Comparison of ENCODE assay signal across 9 cellular contexts in the genomic region with DNA sequence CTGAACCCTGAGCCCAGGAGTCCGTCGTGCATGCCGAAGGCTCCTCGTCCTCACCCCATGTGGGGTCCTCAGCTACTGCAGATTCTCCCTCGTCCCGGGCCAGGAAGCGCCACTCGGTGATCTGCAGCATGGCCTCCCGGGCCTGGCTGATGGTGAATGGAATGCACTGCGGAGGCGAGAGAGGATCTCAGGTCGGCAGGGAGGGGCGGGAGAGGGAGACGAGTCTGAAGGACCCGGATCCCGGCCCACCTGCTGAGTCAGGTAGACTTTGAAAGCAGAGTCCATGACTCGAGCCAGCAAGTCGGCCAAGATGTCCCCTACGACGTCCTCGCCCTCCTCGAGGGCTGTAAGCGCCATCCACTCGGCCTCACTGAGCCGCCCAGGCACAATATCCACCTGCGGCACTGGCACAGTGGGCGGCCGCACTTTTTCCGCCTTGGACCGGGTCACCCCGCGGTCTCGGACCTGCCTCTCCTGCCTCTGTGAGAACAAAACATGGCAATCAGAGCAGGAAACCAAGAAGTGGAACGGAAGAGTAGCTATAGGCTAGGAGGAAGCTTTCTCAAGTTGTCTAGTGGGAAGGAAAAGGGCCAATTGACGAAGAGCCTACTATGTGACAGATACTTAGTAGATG. TPM values are rescaled to one million over a fixed set of nuclear protein-coding genes. Genes with fewer than 3 reads are reported as not detected.
DNase-seq lines count a peak whose midpoint lies in the region; ATAC-seq, FAIRE-seq and TF ChIP-seq lines count a peak whose summit lies in the region.
"Had no signal": no experiment of that assay in that cellular context is flagged by ENCODE, and none has a peak within 500 bp of the region (broad histone marks: within the 10 kb centered on the region; RNA-seq: fewer than 3 reads in every experiment).

No MANE protein-coding gene starts in this region.

- no peaks in the 10 kb centered on the region for H3K36me3 Mint-ChIP-seq in T-cell

- POLR2A ChIA-PET in T-cell (lab: Charles Lee): no interaction called here

- H3K9me3 Mint-ChIP-seq in T-cell: no peaks in the 10 kb centered on the region

- CTCF ChIA-PET in T-cell (lab: Charles Lee): interaction anchor here (0.6 to 0.9 kb wide), 2 partner anchors 13 to 39 kb away, joined by 3 to 5 read pairs; a partner anchor contains a TSS

- H3K4me1 Mint-ChIP-seq in T-cell: peaks cover 28 to 31% (median 30%) of the 10 kb centered on the region in 3 donors

- H3K9me3 ChIP-seq in fibroblast of lung (ENCODE audit: control insufficient read depth, insufficient read depth, low read depth, low read length): no peaks in the 10 kb centered on the region

- H3K27me3 ChIP-seq in fibroblast of lung (ENCODE audit: control insufficient read depth, insufficient read depth, low read length) (no peaks in the 10 kb centered on the region), rectal smooth muscle tissue (ENCODE audit: control insufficient read depth, insufficient read depth, low read length) (no peaks in the 10 kb centered on the region)

- H3K27ac ChIP-seq in fibroblast of lung (ENCODE audit: insufficient read depth, low read length) (no peak overlapping the region), rectal smooth muscle tissue (ENCODE audit: low read depth, low read length) (no peak overlapping the region)

- TF ChIP-seq CTCF in D721Med (IDR thresholded peaks at IDR 0.05; ENCODE audit: insufficient read depth, missing control alignments): no peak
- TF ChIP-seq CTCF in fibroblast of lung (conservative IDR thresholded peaks at IDR 0.05 in 1 of 2, IDR thresholded peaks at IDR 0.05 in 1 of 2; ENCODE audit: low read depth in 1 of 2, low read length in 2 of 2): no peak

- H3K27me3 Mint-ChIP-seq in T-cell: peaks cover 0 to 18% of the 10 kb centered on the region in 2 donors

- peak overlapping the region; percentile 91 for H2AFZ ChIP-seq in fibroblast of lung (ENCODE audit: low read length)

- peak; percentile 1 for DNase-seq in D721Med (ENCODE audit: insufficient read length, low spot score)
- DNase-seq in T-cell: peak in 1 of 34 experiments; percentile 18
- no peak for DNase-seq in fibroblast of lung (ENCODE audit: low read depth in 2 of 2)
- DNase-seq in NCI-H748 treated with DMSO at 0.1 percent for 48 hours (lab: John Stamatoyannopoulos, UW): no peak
- DNase-seq in cortex of kidney (lab: John Stamatoyannopoulos, UW): no peak

- H4K20me1 ChIP-seq in fibroblast of lung (ENCODE audit: control insufficient read depth, extremely low read depth, insufficient read depth, low read length): no peaks in the 10 kb centered on the region

- peak overlapping the region; percentile 61 to 76 (median 73) for H3K4me3 Mint-ChIP-seq in T-cell

- H3K4me2 ChIP-seq in fibroblast of lung (ENCODE audit: extremely low read depth, insufficient read depth, low read length): peak overlapping the region; percentile 71

- peak in 3 of 4 experiments; percentile 30 to 43 (median 38) for ATAC-seq in T-cell (replicated peaks in 1 of 4)
- ATAC-seq in HG03521 (IDR thresholded peaks at IDR 0.05; ENCODE audit: unreplicated experiment): no peak
- no peak for ATAC-seq in GM18858 (IDR thresholded peaks at IDR 0.05; ENCODE audit: unreplicated experiment)

- peak overlapping the region; percentile 39 to 82 for H3K27ac Mint-ChIP-seq in T-cell

- peaks cover 9% of the 10 kb centered on the region for H3K4me1 ChIP-seq in fibroblast of lung (ENCODE audit: control insufficient read depth, extremely low read depth, insufficient read depth, low read length)
- H3K4me1 ChIP-seq in rectal smooth muscle tissue (ENCODE audit: control insufficient read depth, insufficient read depth, low read length): peaks cover 4% of the 10 kb centered on the region

- no peak overlapping the region for H3K9ac ChIP-seq in fibroblast of lung (ENCODE audit: insufficient read depth, low read length)
- no peak overlapping the region for H3K9ac ChIP-seq in rectal smooth muscle tissue (ENCODE audit: low read length)

- no peaks in the 10 kb centered on the region for H3K36me3 ChIP-seq in fibroblast of lung (ENCODE audit: control insufficient read depth, insufficient read depth, low read length)
- no peaks in the 10 kb centered on the region for H3K36me3 ChIP-seq in rectal smooth muscle tissue (ENCODE audit: control insufficient read depth, insufficient read depth, low read length)

- H3K4me3 ChIP-seq in fibroblast of lung (replicated peaks in 1 of 4; ENCODE audit: control extremely low read depth in 1 of 4, insufficient read depth in 1 of 4, low read depth in 3 of 4, low read length in 4 of 4): peak overlapping the region; percentile 7 to 60 (median 43)
- peak overlapping the region; percentile 70 for H3K4me3 ChIP-seq in rectal smooth muscle tissue (ENCODE audit: low read length)

- no peaks in the 10 kb centered on the region for H3K79me2 ChIP-seq in fibroblast of lung (ENCODE audit: control insufficient read depth, insufficient read depth, low read length)

- no peak for FAIRE-seq in D721Med (lab: Jason Lieb, UNC)
- FAIRE-seq: keratinocyte had no signal

RNA-seq across cellular contexts. Expression of a gene that starts 5.5 kb away (rescaled TPM):
- total RNA-seq in T-cell (1 to 10 TPM; 5.0 to 9.5 (median 7.5) TPM), fibroblast of lung (0.77 and 1.5 TPM in 2 replicates)
- 0.25 and 0.37 TPM in 2 replicates for polyA plus RNA-seq in fibroblast of lung
- 1.1 and 1.9 TPM in 2 replicates for polyA plus RNA-seq in fibroblast of lung (2012)
- 1.0 and 1.2 TPM in 2 replicates for polyA minus RNA-seq in fibroblast of lung (ENCODE audit: low replicate concordance)

RNA-seq across cellular contexts. Expression of a gene that starts 5.7 kb away (rescaled TPM):
- total RNA-seq in T-cell (10 to 100 TPM; 31.4 to 46.8 (median 45.4) TPM), fibroblast of lung (23.9 and 27.1 TPM in 2 replicates)
- polyA plus RNA-seq in fibroblast of lung: 24.3 and 34.0 TPM in 2 replicates
- 32.9 and 48.2 TPM in 2 replicates for polyA plus RNA-seq in fibroblast of lung (2012)
- 78.8 and 104 TPM in 2 replicates for polyA minus RNA-seq in fibroblast of lung (ENCODE audit: low replicate concordance)

RNA-seq across cellular contexts. Expression of a gene that starts 25.9 kb away (rescaled TPM):
- total RNA-seq in T-cell (1 to 10 TPM in 1 of 5 donors, under 1 TPM in 3, not detected in 1; 0.93 to 1.7 (median 0.96) TPM), fibroblast of lung (11.8 and 16.0 TPM in 2 replicates)
- 8.3 and 10.0 TPM in 2 replicates for polyA plus RNA-seq in fibroblast of lung
- polyA plus RNA-seq in fibroblast of lung (2012): 8.2 and 11.3 TPM in 2 replicates
- polyA minus RNA-seq in fibroblast of lung (ENCODE audit: low replicate concordance): 10.6 and 20.2 TPM in 2 replicates

RNA-seq across cellular contexts. Expression of a gene that starts 35.8 kb away (rescaled TPM):
- total RNA-seq in T-cell (100 to 1,000 TPM in 3 of 5 donors, 10 to 100 TPM in 2; 81.9 to 124 (median 117) TPM), fibroblast of lung (157 and 228 TPM in 2 replicates)
- polyA plus RNA-seq in fibroblast of lung: 133 and 193 TPM in 2 replicates
- polyA plus RNA-seq in fibroblast of lung (2012): 213 and 279 TPM in 2 replicates
- polyA minus RNA-seq in fibroblast of lung (ENCODE audit: low replicate concordance): 562 and 638 TPM in 2 replicates

RNA-seq across cellular contexts. Expression of a gene that starts 39.0 kb away (rescaled TPM):
- 10 to 100 TPM; 44.5 to 70.8 (median 68.4) TPM for total RNA-seq in T-cell
- 13.0 and 14.9 TPM in 2 replicates for total RNA-seq in fibroblast of lung
- 6.9 TPM in 2 replicates for polyA plus RNA-seq in fibroblast of lung
- polyA plus RNA-seq in fibroblast of lung (2012): 19.6 and 21.3 TPM in 2 replicates
- 4.1 and 8.4 TPM in 2 replicates for polyA minus RNA-seq in fibroblast of lung (ENCODE audit: low replicate concordance)

Comparison
In these comparisons a context has a peak if more than half of its experiments do, and no peak if none do; other contexts are left out.
1. ATAC-seq: peak in T-cell (3 of 4); none in HG03521 (single experiment) and GM18858 (single experiment).